In the genomic region with DNA sequence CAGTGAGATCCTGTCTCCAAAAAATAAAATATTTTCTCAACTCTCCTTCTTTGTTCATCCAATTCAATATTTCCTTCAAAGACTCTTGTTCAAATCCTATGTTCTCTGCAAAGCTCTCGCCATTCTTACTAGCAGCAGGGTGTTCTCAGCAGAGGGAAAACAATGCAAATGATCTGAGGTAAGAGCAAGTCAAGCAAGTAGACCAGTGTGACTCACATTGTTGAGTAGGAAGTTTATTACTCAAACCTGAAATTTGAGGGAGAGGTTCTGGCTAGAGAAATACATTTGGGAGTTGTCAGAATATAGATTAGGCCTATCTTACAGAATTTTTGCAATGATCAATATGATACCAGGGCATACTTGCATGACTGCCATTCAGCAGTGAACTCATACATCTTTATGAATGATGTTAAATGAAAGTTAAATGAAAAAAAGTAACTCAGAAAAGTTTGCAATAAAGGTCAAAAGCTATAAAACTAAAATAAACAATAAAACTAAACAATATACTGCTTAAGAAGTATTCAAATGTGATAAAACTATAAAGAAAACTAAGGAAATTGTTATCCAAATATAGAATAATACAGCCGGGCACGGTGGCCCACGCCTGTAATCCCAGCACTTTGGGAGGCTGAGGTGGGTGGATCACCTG, we compare ENCODE assay signal across 1 cellular context.
A peak's percentile ranks its signal among the peaks of the same experiment; 100 is the strongest.
TF ChIP-seq lines count a peak whose summit lies in the region.

No MANE protein-coding gene starts in this region.

TF ChIP-seq in IMR-90, 13 proteins besides CTCF, POLR2A, EP300 and RAD21:
- TF ChIP-seq MXI1 (IDR thresholded peaks at IDR 0.05; ENCODE audit: borderline replicate concordance, low read depth, low read length) (no peak), FOS (IDR thresholded peaks at IDR 0.05; ENCODE audit: low read depth, low read length) (0 out of 2 replicates have a peak, but pooled peaks have one; percentile 9), SMC3 (IDR thresholded peaks at IDR 0.05; ENCODE audit: low read depth, low read length) (no peak), CEBPB (IDR thresholded peaks at IDR 0.05; ENCODE audit: low read depth, low read length) (peak; percentile 43; the same call in 1 of the 2 replicates), BHLHE40 (IDR thresholded peaks at IDR 0.05; ENCODE audit: low read depth, low read length) (no peak), NFE2L2 (IDR thresholded peaks at IDR 0.05; ENCODE audit: low read depth, low read length) (no peak), RFX5 (IDR thresholded peaks at IDR 0.05; ENCODE audit: low read depth, low read length) (no peak), CHD1 (IDR thresholded peaks at IDR 0.05; ENCODE audit: low read depth, low read length) (no peak)
- TF ChIP-seq, protein P1, sequence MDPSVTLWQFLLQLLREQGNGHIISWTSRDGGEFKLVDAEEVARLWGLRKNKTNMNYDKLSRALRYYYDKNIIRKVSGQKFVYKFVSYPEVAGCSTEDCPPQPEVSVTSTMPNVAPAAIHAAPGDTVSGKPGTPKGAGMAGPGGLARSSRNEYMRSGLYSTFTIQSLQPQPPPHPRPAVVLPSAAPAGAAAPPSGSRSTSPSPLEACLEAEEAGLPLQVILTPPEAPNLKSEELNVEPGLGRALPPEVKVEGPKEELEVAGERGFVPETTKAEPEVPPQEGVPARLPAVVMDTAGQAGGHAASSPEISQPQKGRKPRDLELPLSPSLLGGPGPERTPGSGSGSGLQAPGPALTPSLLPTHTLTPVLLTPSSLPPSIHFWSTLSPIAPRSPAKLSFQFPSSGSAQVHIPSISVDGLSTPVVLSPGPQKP (IDR thresholded peaks at IDR 0.05; ENCODE audit: borderline replicate concordance, low read depth, low read length) = no peak
- TF ChIP-seq, protein P2, sequence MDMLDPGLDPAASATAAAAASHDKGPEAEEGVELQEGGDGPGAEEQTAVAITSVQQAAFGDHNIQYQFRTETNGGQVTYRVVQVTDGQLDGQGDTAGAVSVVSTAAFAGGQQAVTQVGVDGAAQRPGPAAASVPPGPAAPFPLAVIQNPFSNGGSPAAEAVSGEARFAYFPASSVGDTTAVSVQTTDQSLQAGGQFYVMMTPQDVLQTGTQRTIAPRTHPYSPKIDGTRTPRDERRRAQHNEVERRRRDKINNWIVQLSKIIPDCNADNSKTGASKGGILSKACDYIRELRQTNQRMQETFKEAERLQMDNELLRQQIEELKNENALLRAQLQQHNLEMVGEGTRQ (IDR thresholded peaks at IDR 0.05; ENCODE audit: low read depth, low read length) = no peak
